Comparison of ENCODE assay signal across 19 cellular contexts in the genomic region with DNA sequence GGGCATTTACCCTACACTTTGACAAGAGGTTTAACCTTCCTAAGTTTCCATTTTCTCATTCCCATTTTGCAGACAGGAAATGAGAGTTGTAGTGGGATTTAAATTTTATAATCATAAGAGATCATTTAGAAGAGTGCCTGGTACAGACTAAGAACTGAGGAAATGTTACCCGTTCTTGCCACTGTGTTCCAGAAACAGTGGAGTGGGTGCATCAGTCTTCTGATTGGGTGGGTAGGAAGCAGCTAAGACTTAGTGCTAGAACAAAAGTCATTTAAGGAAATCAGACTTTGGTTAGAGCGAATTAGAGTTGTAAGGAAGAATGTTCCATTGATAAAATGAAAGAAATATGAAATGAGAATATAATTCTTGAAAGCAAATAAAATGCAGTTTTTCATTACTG.
"Had no signal": no experiment of that assay in that cellular context is flagged by ENCODE, and none has a peak within 500 bp of the region (broad histone marks: within the 10 kb centered on the region; RNA-seq: fewer than 3 reads in every experiment).

No MANE protein-coding gene starts in this region.

- H3K36me3 ChIP-seq: pancreas, suprapubic skin, thyroid gland had no signal

- H3K27ac ChIP-seq: dorsolateral prefrontal cortex, pancreas, skin epidermis, suprapubic skin, thyroid gland had no signal

- H3K27me3 ChIP-seq: dorsolateral prefrontal cortex, pancreas, suprapubic skin, thyroid gland had no signal

- H3K9me3 ChIP-seq: pancreas, suprapubic skin, thyroid gland had no signal

- ATAC-seq: pancreas, sciatic nerve had no signal

- H3K4me3 ChIP-seq: dorsolateral prefrontal cortex, pancreas, skin epidermis, suprapubic skin, thyroid gland had no signal

- H3K4me1 ChIP-seq: pancreas, suprapubic skin had no signal

- DNase-seq: cortex of kidney; dorsolateral prefrontal cortex; effector CD8-positive, alpha-beta T cell; immature natural killer cell; mesendoderm; naive B cell; occipital lobe; pancreas; retina; stimulated activated CD4-positive, alpha-beta T cell treated with anti-CD3 and anti-CD28 coated beads, Interleukin-2, amount 100 ng/mL, for 24 hours; stimulated activated CD4-positive, alpha-beta T cell treated with anti-CD3 and anti-CD28 coated beads, Interleukin-4, amount 100 ng/mL, for 4 hours; stimulated activated naive CD4-positive, alpha-beta T cell treated with Interleukin-2 at 50 U/mL for 16 hours; thyroid gland had no signal

- FAIRE-seq: frontal cortex, keratinocyte, pancreas, urothelium cell line had no signal
